Comparison of ENCODE assay signal across 24 cellular contexts in the genomic region with DNA sequence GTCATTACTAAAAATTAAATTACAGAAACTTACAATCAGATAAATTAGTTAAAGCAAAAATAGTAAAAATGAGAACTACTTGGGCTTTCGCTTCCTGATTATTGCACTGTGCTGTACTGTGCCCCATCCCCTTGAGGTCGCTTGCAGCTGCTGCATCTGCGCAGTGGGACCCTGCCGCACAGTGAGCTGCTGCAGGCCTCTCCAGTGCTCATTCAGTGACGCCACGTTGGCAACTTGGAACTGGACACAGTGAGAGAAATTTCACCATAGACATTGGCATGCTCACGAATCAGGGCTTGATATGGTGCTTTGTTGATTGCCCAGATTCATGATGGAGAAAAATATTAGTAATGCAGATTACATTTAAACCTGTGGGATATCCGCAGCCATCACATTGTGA.
A peak's percentile ranks its signal among the peaks of the same experiment; 100 is the strongest.
DNase-seq lines count a peak whose midpoint lies in the region; ATAC-seq and TF ChIP-seq lines count a peak whose summit lies in the region.
"Had no signal": no experiment of that assay in that cellular context is flagged by ENCODE, and none has a peak within 500 bp of the region (broad histone marks: within the 10 kb centered on the region; RNA-seq: fewer than 3 reads in every experiment).

No MANE protein-coding gene starts in this region.

- H3K27me3 Mint-ChIP-seq in activated B cell treated with CpG ODN at 0.5 μM for 24 hours: peaks cover 2% of the 10 kb centered on the region

- CTCF ChIA-PET in activated B cell treated with CpG ODN at 0.5 μM for 24 hours (lab: Charles Lee): no interaction called here

- TF ChIP-seq CTCF in activated B cell treated with CpG ODN at 0.5 μM for 24 hours (IDR thresholded peaks at IDR 0.05): no peak

- POLR2A ChIA-PET in activated B cell treated with CpG ODN at 0.5 μM for 24 hours (lab: Charles Lee): no interaction called here

- ATAC-seq in GM19395 (IDR thresholded peaks at IDR 0.05; ENCODE audit: unreplicated experiment) (peak; percentile 80), HG03469 (IDR thresholded peaks at IDR 0.05; ENCODE audit: unreplicated experiment) (peak; percentile 95), activated B cell treated with CpG ODN at 0.5 μM for 24 hours (ENCODE audit: low read depth) (peak; percentile 73), GM21367 (IDR thresholded peaks at IDR 0.05; ENCODE audit: unreplicated experiment) (no peak)
- ATAC-seq: A549, left ventricle myocardium superior had no signal

- peak; percentile 36 for DNase-seq in CD1c-positive myeloid dendritic cell (ENCODE audit: extremely low spot score)
- no peak for DNase-seq in activated B cell treated with CpG ODN at 0.5 μM for 24 hours
- DNase-seq in NCI-H1048 (lab: John Stamatoyannopoulos, UW): no peak
- DNase-seq in DMS114 treated with DMSO at 0.1 percent for 48 hours (lab: John Stamatoyannopoulos, UW; ENCODE audit: unreplicated experiment): no peak
- no peak for DNase-seq in GM19240 (ENCODE audit: insufficient read length, low spot score)
- DNase-seq: activated CD4-positive, alpha-beta T cell treated with anti-CD3 and anti-CD28 coated beads, Interleukin-2, amount 50 U/mL, for 48 hours; activated effector memory CD4-positive, alpha-beta T cell treated with anti-CD3 and anti-CD28 coated beads, Interleukin-2, amount 50 U/mL, for 16 hours; Calu3; foreskin fibroblast; HCEC 1CT; hippocampal formation; left ventricle myocardium superior; NCI-H1436; NCI-H524; pancreas; stimulated activated CD8-positive, alpha-beta memory T cell treated with anti-CD3 and anti-CD28 coated beads, Interleukin-4, amount 100 ng/mL, for 48 hours; trophoblast cell had no signal

- H3K9me3 Mint-ChIP-seq in activated B cell treated with CpG ODN at 0.5 μM for 24 hours: peaks cover under 1% of the 10 kb centered on the region
- H3K9me3 Mint-ChIP-seq: nephron; T-helper 2 cell treated with Interferon-gamma antibody and Interleukin-4, amounts not matched to agents 5 μg/mL and 100 μg/mL, for 36 hours had no signal

- no peaks in the 10 kb centered on the region for H3K36me3 Mint-ChIP-seq in activated B cell treated with CpG ODN at 0.5 μM for 24 hours (ENCODE audit: low read depth)

- H3K4me1 Mint-ChIP-seq in activated B cell treated with CpG ODN at 0.5 μM for 24 hours: no peaks in the 10 kb centered on the region
- H3K4me1 Mint-ChIP-seq: nephron had no signal

- no peak overlapping the region for H3K4me3 Mint-ChIP-seq in activated B cell treated with CpG ODN at 0.5 μM for 24 hours
- H3K4me3 Mint-ChIP-seq: B cell; nephron; T-helper 2 cell treated with Interferon-gamma antibody and Interleukin-4, amounts not matched to agents 5 μg/mL and 100 μg/mL, for 36 hours had no signal

- H3K27ac Mint-ChIP-seq in activated B cell treated with CpG ODN at 0.5 μM for 24 hours: no peak overlapping the region
- H3K27ac Mint-ChIP-seq: B cell; nephron; T-helper 2 cell treated with Interferon-gamma antibody and Interleukin-4, amounts not matched to agents 5 μg/mL and 100 μg/mL, for 36 hours had no signal

- intact Hi-C loops in activated B cell treated with CpG ODN at 0.5 μM for 24 hours (cut with micrococcal nuclease): no loop called here
